ENCODE assay signal across 1 cellular context in the genomic region with DNA sequence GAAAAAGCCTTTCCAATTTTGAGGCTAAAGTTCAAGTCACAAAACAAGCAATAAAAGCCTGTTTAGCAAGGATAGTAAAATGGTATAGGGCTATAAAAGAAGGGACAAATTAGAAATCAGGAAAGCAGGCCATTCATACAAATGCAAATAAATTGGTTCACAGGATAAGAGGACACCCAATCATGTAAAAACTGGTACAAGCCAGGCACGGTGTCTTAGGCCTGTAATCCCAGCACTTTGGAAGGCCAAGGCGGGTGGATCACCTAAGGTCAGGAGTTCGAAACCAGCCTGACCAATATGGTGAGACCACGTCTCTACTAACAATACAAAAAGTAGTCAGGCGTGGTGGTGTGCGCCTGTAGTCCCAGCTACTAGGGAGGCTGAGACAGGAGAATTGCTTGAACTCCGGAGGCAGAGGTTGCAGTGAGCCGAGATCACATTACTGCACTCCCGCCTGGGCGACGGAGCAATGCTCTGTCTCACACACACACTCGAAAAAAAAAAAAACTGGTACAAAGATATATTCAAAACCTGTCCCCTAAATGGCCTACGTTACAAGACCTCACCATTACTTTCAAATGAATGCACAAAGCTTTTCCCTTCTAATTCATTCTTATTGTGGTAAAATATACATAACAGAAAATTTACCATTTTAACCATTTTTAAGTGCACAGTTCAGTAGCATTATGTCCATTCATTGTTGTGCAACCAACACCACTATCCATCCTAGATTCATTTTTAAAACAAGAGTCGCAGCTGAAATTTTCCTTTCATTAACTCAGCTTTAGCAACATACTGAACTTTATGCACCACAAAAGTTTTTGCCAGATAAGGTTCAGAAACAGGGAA.
TF ChIP-seq lines count a peak whose summit lies in the region.

No MANE protein-coding gene starts in this region.

TF ChIP-seq in HEK293, 187 proteins besides CTCF, POLR2A, EP300 and RAD21 (continued from another document):
- no peak for TF ChIP-seq PRDM4 (tag by site-specific recombination; IDR thresholded peaks at IDR 0.05)
TF ChIP-seq in HEK293: peak in this region for 2.
